Comparison of ENCODE assay signal across 8 cellular contexts in genomic region chr20:36460648-36461599, GRCh38.
A peak's percentile ranks its signal among the peaks of the same experiment; 100 is the strongest.
DNase-seq lines count a peak whose midpoint lies in the region; FAIRE-seq and TF ChIP-seq lines count a peak whose summit lies in the region.

No MANE protein-coding gene starts in this region.

- H3K4me2 ChIP-seq in MM.1S (ENCODE audit: low read depth, low read length), result peak overlapping the region; percentile 98

- no peaks in the 10 kb centered on the region for H3K27me3 ChIP-seq in MM.1S (replicated peaks; ENCODE audit: insufficient read depth, low read length)
- no peaks in the 10 kb centered on the region for H3K27me3 ChIP-seq in SJSA1 (replicated peaks)
- peaks cover 13% of the 10 kb centered on the region for H3K27me3 ChIP-seq in neutrophil
- H3K27me3 ChIP-seq in subcutaneous abdominal adipose tissue (ENCODE audit: control insufficient read depth in 5 of 5, insufficient read depth in 4 of 5, low read length in 5 of 5), result no peaks in the 10 kb centered on the region

- H3K9ac ChIP-seq in MM.1S (ENCODE audit: low read length) (peak overlapping the region; percentile 63), subcutaneous abdominal adipose tissue (ENCODE audit: low read length in 5 of 5) (peak overlapping the region; percentile 12 to 83 (median 68))

- H3K9me3 ChIP-seq in MM.1S (replicated peaks; ENCODE audit: insufficient read depth, low read length), result no peaks in the 10 kb centered on the region
- no peaks in the 10 kb centered on the region for H3K9me3 ChIP-seq in SJSA1 (replicated peaks)
- H3K9me3 ChIP-seq in neutrophil, result no peaks in the 10 kb centered on the region
- no peaks in the 10 kb centered on the region for H3K9me3 ChIP-seq in subcutaneous abdominal adipose tissue (ENCODE audit: control insufficient read depth in 5 of 5, low read length in 5 of 5)

- TF ChIP-seq CTCF in MM.1S (IDR thresholded peaks at IDR 0.05; ENCODE audit: low read length), result no peak
- no peak for TF ChIP-seq CTCF in neutrophil (IDR thresholded peaks at IDR 0.05)

- H3K27ac ChIP-seq in MM.1S (ENCODE audit: low read length) (peak overlapping the region; percentile 8; the same call in 1 of the 2 replicates), SJSA1 (peak overlapping the region; percentile 72), neutrophil (peak overlapping the region; percentile 83), subcutaneous abdominal adipose tissue (ENCODE audit: low read depth, low read length) (peak overlapping the region; percentile 85)

- H3K4me1 ChIP-seq in MM.1S (ENCODE audit: low read length) (peaks cover 36% of the 10 kb centered on the region), SJSA1 (replicated peaks) (peaks cover 47% of the 10 kb centered on the region), neutrophil (ENCODE audit: control insufficient read depth in 1 of 2, insufficient read depth in 1 of 2, low read depth in 1 of 2, low read length in 1 of 2) (peaks cover 21 to 27% of the 10 kb centered on the region in 2 experiments), subcutaneous abdominal adipose tissue (ENCODE audit: control insufficient read depth in 5 of 5, insufficient read depth in 5 of 5, low read length in 5 of 5) (peaks cover 4 to 48% (median 42%) of the 10 kb centered on the region in 5 donors)

- no peak for FAIRE-seq in frontal cortex (lab: Jason Lieb, UNC)

- DNase-seq in GF-D8 (lab: John Stamatoyannopoulos, UW) (peak; percentile 74), HCEC 1CT (peak; percentile 88), MM.1S (peak; percentile 93), SJSA1 (ENCODE audit: low read depth in 1 of 2, low spot score in 2 of 2) (peak; percentile 90), frontal cortex (ENCODE audit: low spot score in 2 of 2) (peak; percentile 90 to 95)
- peak; percentile 87 for DNase-seq in activated naive CD4-positive, alpha-beta T cell treated with Interleukin-2 at 50 U/mL for 16 hours

- no peaks in the 10 kb centered on the region for H3K9me2 ChIP-seq in MM.1S (replicated peaks; ENCODE audit: insufficient read depth, low read length)

- H4K20me1 ChIP-seq in MM.1S (ENCODE audit: insufficient read depth, low read length), result no peaks in the 10 kb centered on the region

- H3K36me3 ChIP-seq in MM.1S (replicated peaks; ENCODE audit: insufficient read depth, low read length) (no peaks in the 10 kb centered on the region), SJSA1 (peaks cover 13% of the 10 kb centered on the region), neutrophil (no peaks in the 10 kb centered on the region), subcutaneous abdominal adipose tissue (ENCODE audit: control insufficient read depth in 5 of 5, insufficient read depth in 5 of 5, low read length in 5 of 5) (no peaks in the 10 kb centered on the region)

- peak overlapping the region; percentile 72 for H3K4me3 ChIP-seq in MM.1S (ENCODE audit: low read length)
- H3K4me3 ChIP-seq in SJSA1, result peak overlapping the region; percentile 71
- peak overlapping the region; percentile 77 to 78 for H3K4me3 ChIP-seq in neutrophil (ENCODE audit: low read depth in 1 of 2, low read length in 1 of 2)
- H3K4me3 ChIP-seq in subcutaneous abdominal adipose tissue (ENCODE audit: low read depth in 1 of 5, low read length in 5 of 5), result peak overlapping the region; percentile 55 to 88 (median 75)

- peaks cover 21% of the 10 kb centered on the region for H3K79me2 ChIP-seq in MM.1S (ENCODE audit: low read length)

- peak overlapping the region; percentile 99 for H2AFZ ChIP-seq in MM.1S (ENCODE audit: low read length)

- H3F3A ChIP-seq in MM.1S (ENCODE audit: insufficient read depth, low read length), result peaks cover 6% of the 10 kb centered on the region; the same call in 1 of the 2 replicates

Comparison
In these comparisons a context has a peak if more than half of its experiments do, and no peak if none do; other contexts are left out.
1. Peak in every context shown above with its lines: DNase-seq, H3K4me3 ChIP-seq and H3K27ac ChIP-seq.
2. H3K27ac ChIP-seq: peak in every context shown above with its lines; median percentile 85 in subcutaneous abdominal adipose tissue; 83 in neutrophil; 72 in SJSA1; 8 in MM.1S.